13 cellular contexts compared by ENCODE assay signal in the genomic region with DNA sequence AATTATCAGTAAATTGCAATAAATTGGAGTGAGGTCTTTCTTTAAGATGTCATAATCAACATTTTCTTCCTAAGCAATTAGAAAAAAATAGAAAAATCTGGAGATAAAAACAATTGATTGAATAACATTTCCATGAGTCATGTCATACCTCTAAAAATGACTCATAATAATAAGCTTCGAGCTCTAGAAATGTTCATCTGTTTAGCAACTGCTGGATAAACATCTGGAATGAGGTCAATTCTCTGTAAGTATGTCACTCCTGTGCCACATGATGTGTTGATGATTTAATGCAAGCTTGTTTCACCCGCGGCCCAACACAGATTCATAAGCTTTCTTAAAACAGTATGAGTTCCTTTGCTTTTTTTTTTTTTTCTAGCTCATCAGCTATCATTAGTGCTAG. TPM values are rescaled to one million over a fixed set of nuclear protein-coding genes. Genes with fewer than 3 reads are reported as not detected.
DNase-seq lines count a peak whose midpoint lies in the region; ATAC-seq and TF ChIP-seq lines count a peak whose summit lies in the region.
"Had no signal": no experiment of that assay in that cellular context is flagged by ENCODE, and none has a peak within 500 bp of the region (broad histone marks: within the 10 kb centered on the region; RNA-seq: fewer than 3 reads in every experiment).

No MANE protein-coding gene starts in this region.

- intact Hi-C loops in CD4-positive, alpha-beta memory T cell (cut with micrococcal nuclease): no loop called here
- intact Hi-C loops in ascending aorta (cut with DNase I): no loop called here

- no peaks in the 10 kb centered on the region for H3K4me1 Mint-ChIP-seq in CD4-positive, alpha-beta memory T cell

- peaks cover 4 to 6% of the 10 kb centered on the region in 2 donors for H3K27me3 Mint-ChIP-seq in CD4-positive, alpha-beta memory T cell

- no peak overlapping the region for H3K27ac ChIP-seq in CD4-positive, alpha-beta memory T cell (ENCODE audit: low read depth, low read length)
- H3K27ac ChIP-seq in ascending aorta: no peak overlapping the region

- no peak for TF ChIP-seq CTCF in AG10803 (conservative IDR thresholded peaks at IDR 0.05; ENCODE audit: low read length)
- no peak for TF ChIP-seq CTCF in ascending aorta (IDR thresholded peaks at IDR 0.05)

- H3K27me3 ChIP-seq in CD4-positive, alpha-beta memory T cell (ENCODE audit: insufficient read depth, low read length): no peaks in the 10 kb centered on the region
- H3K27me3 ChIP-seq in ascending aorta: no peaks in the 10 kb centered on the region

- H3K36me3 ChIP-seq in CD4-positive, alpha-beta memory T cell (ENCODE audit: insufficient read depth, low read length): no peaks in the 10 kb centered on the region
- H3K36me3 ChIP-seq in ascending aorta: no peaks in the 10 kb centered on the region

- H3K36me3 Mint-ChIP-seq in CD4-positive, alpha-beta memory T cell: no peaks in the 10 kb centered on the region

- no peaks in the 10 kb centered on the region for H3K4me1 ChIP-seq in CD4-positive, alpha-beta memory T cell (ENCODE audit: insufficient read depth, low read length)
- H3K4me1 ChIP-seq in ascending aorta: no peaks in the 10 kb centered on the region

- ATAC-seq in HG02885 (IDR thresholded peaks at IDR 0.05; ENCODE audit: poor library complexity, unreplicated experiment): no peak

- no peaks in the 10 kb centered on the region for H3K9me3 ChIP-seq in CD4-positive, alpha-beta memory T cell (ENCODE audit: control insufficient read depth in 1 of 2, low read length in 2 of 2)
- H3K9me3 ChIP-seq in ascending aorta: no peaks in the 10 kb centered on the region

- H3K4me3 Mint-ChIP-seq in CD4-positive, alpha-beta memory T cell: no peak overlapping the region

- CTCF ChIA-PET in CD4-positive, alpha-beta memory T cell (lab: Charles Lee; ENCODE audit: partially characterized antibody): interaction anchor here (0.9 kb wide), 1 partner anchor 34 kb away, joined by 4 read pairs; no protein-coding TSS in a partner anchor

- H3K9me3 Mint-ChIP-seq in CD4-positive, alpha-beta memory T cell: peaks cover 0 to 2% (median 0%) of the 10 kb centered on the region in 8 donors

- no peak overlapping the region for H3K4me3 ChIP-seq in AG10803 (ENCODE audit: low read length)
- H3K4me3 ChIP-seq in CD4-positive, alpha-beta memory T cell (ENCODE audit: low read length in 2 of 2): no peak overlapping the region
- no peak overlapping the region for H3K4me3 ChIP-seq in ascending aorta

- POLR2A ChIA-PET in CD4-positive, alpha-beta memory T cell (lab: Charles Lee; ENCODE audit: partially characterized antibody): no interaction called here

- H3K27ac Mint-ChIP-seq in CD4-positive, alpha-beta memory T cell: no peak overlapping the region

- peak; percentile 93 for DNase-seq in AG10803 (ENCODE audit: low read depth)
- DNase-seq in HS-5 (ENCODE audit: low read depth): peak; percentile 89
- DNase-seq in amniotic stem cell (lab: John Stamatoyannopoulos, UW): peak; percentile 19
- DNase-seq in glomerular endothelial cell (ENCODE audit: extremely low read depth, low read depth, low spot score): peak; percentile 45
- DNase-seq in CD4-positive, alpha-beta memory T cell: no peak
- DNase-seq in stimulated activated CD8-positive, alpha-beta memory T cell treated with anti-CD3 and anti-CD28 coated beads, Interleukin-4, amount 100 ng/mL, for 48 hours: no peak
- DNase-seq in ascending aorta (ENCODE audit: low spot score in 2 of 2): no peak
- DNase-seq: effector CD8-positive, alpha-beta T cell; kidney; NCI-H187; stimulated activated CD4-positive, alpha-beta T cell treated with anti-CD3 and anti-CD28 coated beads, Interleukin-15, amount 100 ng/mL, for 24 hours; stimulated activated naive CD4-positive, alpha-beta T cell treated with Interleukin-2 at 50 U/mL for 16 hours had no signal

RNA-seq across cellular contexts. Expression of gene PAM, which starts 39.7 kb away (rescaled TPM):
- total RNA-seq in glomerular endothelial cell: 250 and 272 TPM in 2 replicates
- total RNA-seq in CD4-positive, alpha-beta memory T cell: 10 to 100 TPM; 25.8 to 31.0 TPM
- 10 to 100 TPM; 26.5 to 30.8 TPM for polyA plus RNA-seq in CD4-positive, alpha-beta memory T cell
- 940 TPM for total RNA-seq in ascending aorta

Comparison
In these comparisons a context has a peak if more than half of its experiments do, and no peak if none do; other contexts are left out.
1. DNase-seq: peak in AG10803 (single experiment), HS-5 (single experiment), amniotic stem cell (single experiment) and glomerular endothelial cell (single experiment); none in CD4-positive, alpha-beta memory T cell (0 of 5), stimulated activated CD8-positive, alpha-beta memory T cell treated with anti-CD3 and anti-CD28 coated beads, Interleukin-4, amount 100 ng/mL, for 48 hours (single experiment) and ascending aorta (0 of 2).